11 cellular contexts compared by ENCODE assay signal in genomic region chr22:19103881-19104821, GRCh38. TPM values are rescaled to one million over a fixed set of nuclear protein-coding genes. Genes with fewer than 3 reads are reported as not detected.
DNase-seq lines count a peak whose midpoint lies in the region; ATAC-seq and TF ChIP-seq lines count a peak whose summit lies in the region.
"Had no signal": no experiment of that assay in that cellular context is flagged by ENCODE, and none has a peak within 500 bp of the region (broad histone marks: within the 10 kb centered on the region; RNA-seq: fewer than 3 reads in every experiment).

No MANE protein-coding gene starts in this region.

- H2BK120ac ChIP-seq in H9 (ENCODE audit: low read depth, low read length, poor library complexity, severe bottlenecking) = no peak overlapping the region

- no peak overlapping the region for H4K91ac ChIP-seq in H9 (ENCODE audit: insufficient read length, low read depth, low read length)

- peak; percentile 56 for DNase-seq in AG10803 (ENCODE audit: low read depth)
- DNase-seq in RWPE2 (ENCODE audit: low spot score) = peak; percentile 8
- peak; percentile 46 for DNase-seq in iris pigment epithelial cell (ENCODE audit: low read depth)
- DNase-seq in activated T-cell treated with anti-CD3 and anti-CD28 coated beads, Interleukin-2, amount 50 U/mL, for 4 hours = no peak
- DNase-seq in H9 = no peak
- DNase-seq: activated T-cell treated with anti-CD3 and anti-CD28 coated beads for 4 hours, left colon, NCI-H226, transverse colon had no signal

- H3K27me3 ChIP-seq in RWPE2 (ENCODE audit: insufficient read depth, poor library complexity, severe bottlenecking) (no peaks in the 10 kb centered on the region), H9 (ENCODE audit: insufficient read depth, low read length) (no peaks in the 10 kb centered on the region)
- H3K27me3 ChIP-seq: transverse colon had no signal

- H3K4me2 ChIP-seq in H9 (ENCODE audit: insufficient read depth, insufficient read length, low read length) = no peak overlapping the region

- H3K4me1 Mint-ChIP-seq in activated T-cell treated with anti-CD3 and anti-CD28 coated beads, Interleukin-2, amount 50 U/mL, for 4 hours (ENCODE audit: low read depth) = peaks cover 53% of the 10 kb centered on the region
- peaks cover 6% of the 10 kb centered on the region in 2 experiments; a peak in 2 of 4 replicates for H3K4me1 Mint-ChIP-seq in H9

- TF ChIP-seq CTCF in AG10803 (conservative IDR thresholded peaks at IDR 0.05; ENCODE audit: low read length) (peak; percentile 12; the same call in 1 of the 2 replicates), RWPE2 (IDR thresholded peaks at IDR 0.05; ENCODE audit: poor library complexity, severe bottlenecking) (no peak), H9 (conservative IDR thresholded peaks at IDR 0.05) (no peak)

- H3K79me2 ChIP-seq in H9 (ENCODE audit: insufficient read depth, low read length) = peaks cover 13% of the 10 kb centered on the region; the same call in 1 of the 2 replicates

- H3K4me1 ChIP-seq in RWPE2 (ENCODE audit: insufficient read depth, poor library complexity, severe bottlenecking) = peaks cover 7% of the 10 kb centered on the region
- no peaks in the 10 kb centered on the region for H3K4me1 ChIP-seq in H9 (ENCODE audit: insufficient read depth, low read length)

- H3K36me3 ChIP-seq in RWPE2 (ENCODE audit: low read depth) = peaks cover 4% of the 10 kb centered on the region; the same call in 1 of the 2 replicates
- H3K36me3 ChIP-seq: transverse colon had no signal

- peak overlapping the region in 1 of 3 experiments; percentile 33; a peak in 3 of 7 replicates for H3K27ac Mint-ChIP-seq in H9

- no peak overlapping the region for H2AFZ ChIP-seq in H9 (ENCODE audit: low read length)

- no peak overlapping the region for H2AK5ac ChIP-seq in H9 (ENCODE audit: insufficient read length, low read length)

- no peak overlapping the region for H3K56ac ChIP-seq in H9 (ENCODE audit: insufficient read length, low read depth, low read length)

- WGBS in H9 (ENCODE audit: extremely low coverage, insufficient read length, low lambda C conversion rate) = no CpG with 5 or more reads among the region's 5 CpGs

- H3K9ac ChIP-seq in H9 (ENCODE audit: extremely low read depth, insufficient read length, low read length) = no peak overlapping the region

- H2BK15ac ChIP-seq in H9 (ENCODE audit: low read depth, low read length) = no peak overlapping the region

- no peak overlapping the region for H3K27ac ChIP-seq in RWPE2 (ENCODE audit: poor library complexity, severe bottlenecking)
- H3K27ac ChIP-seq in H9 (ENCODE audit: insufficient read length, low read depth, low read length) = no peak overlapping the region

- H4K5ac ChIP-seq in H9 (ENCODE audit: insufficient read length, low read depth, low read length) = no peak overlapping the region

- H3K4ac ChIP-seq in H9 (ENCODE audit: low read depth, low read length) = no peak overlapping the region

- no peaks in the 10 kb centered on the region for H3K23me2 ChIP-seq in H9 (ENCODE audit: insufficient read length, low read depth, low read length, poor library complexity, severe bottlenecking)

- H3K4me3 Mint-ChIP-seq in activated T-cell treated with anti-CD3 and anti-CD28 coated beads, Interleukin-2, amount 50 U/mL, for 4 hours = no peak overlapping the region
- H3K4me3 Mint-ChIP-seq in H9 = no peak overlapping the region

- H4K20me1 ChIP-seq in H9 (ENCODE audit: control insufficient read depth, insufficient read depth, insufficient read length) = no peaks in the 10 kb centered on the region

- ATAC-seq in RWPE2 (ENCODE audit: low read depth) = no peak
- no peak for ATAC-seq in activated T-cell treated with anti-CD3 and anti-CD28 coated beads, Interleukin-2, amount 50 U/mL, for 4 hours
- no peak for ATAC-seq in GM19455 (IDR thresholded peaks at IDR 0.05; ENCODE audit: unreplicated experiment)
- ATAC-seq: left colon had no signal

- no peak overlapping the region for H3K14ac ChIP-seq in H9 (ENCODE audit: insufficient read depth, low read length)

- no peak overlapping the region for H3K23ac ChIP-seq in H9 (ENCODE audit: insufficient read length, low read depth, low read length)

- H3K9me3 ChIP-seq in RWPE2 (ENCODE audit: severe bottlenecking) (no peaks in the 10 kb centered on the region), H9 (ENCODE audit: control insufficient read depth, low read depth, low read length) (no peaks in the 10 kb centered on the region)
- H3K9me3 ChIP-seq: transverse colon had no signal

- peaks cover 4% of the 10 kb centered on the region for H3K79me1 ChIP-seq in H9 (ENCODE audit: insufficient read depth, low read depth, low read length, poor library complexity, severe bottlenecking)

- H2BK5ac ChIP-seq in H9 (ENCODE audit: insufficient read length, low read length) = no peak overlapping the region

- no peaks in the 10 kb centered on the region for H3K27me3 Mint-ChIP-seq in activated T-cell treated with anti-CD3 and anti-CD28 coated beads, Interleukin-2, amount 50 U/mL, for 4 hours (ENCODE audit: low read depth)
- no peaks in the 10 kb centered on the region for H3K27me3 Mint-ChIP-seq in H9 (ENCODE audit: low read depth)

- no peak overlapping the region for H3T11ph ChIP-seq in H9 (ENCODE audit: low read length)

- H4K8ac ChIP-seq in H9 (replicated peaks; ENCODE audit: insufficient read length, low read depth, low read length) = no peak overlapping the region

- H3K18ac ChIP-seq in H9 (ENCODE audit: insufficient read length, low read depth, low read length) = no peak overlapping the region

- no peaks in the 10 kb centered on the region for H3K9me3 Mint-ChIP-seq in activated T-cell treated with anti-CD3 and anti-CD28 coated beads, Interleukin-2, amount 50 U/mL, for 4 hours
- no peaks in the 10 kb centered on the region for H3K9me3 Mint-ChIP-seq in H9

- H3K36me3 Mint-ChIP-seq in activated T-cell treated with anti-CD3 and anti-CD28 coated beads, Interleukin-2, amount 50 U/mL, for 4 hours (ENCODE audit: insufficient read depth) = peaks cover 3% of the 10 kb centered on the region
- peaks cover 0 to 4% (median 4%) of the 10 kb centered on the region in 3 experiments; a peak in 2 of 7 replicates for H3K36me3 Mint-ChIP-seq in H9 (ENCODE audit: insufficient read depth in 1 of 3, low read depth in 3 of 3)

- H2BK12ac ChIP-seq in H9 (ENCODE audit: insufficient read length, low read depth, low read length) = no peak overlapping the region

- H3K4me3 ChIP-seq in AG10803 (ENCODE audit: low read length) (no peak overlapping the region), RWPE2 (ENCODE audit: severe bottlenecking) (no peak overlapping the region)
- H3K4me3 ChIP-seq: transverse colon had no signal

- H2BK20ac ChIP-seq in H9 (ENCODE audit: low read depth, low read length, poor library complexity, severe bottlenecking) = no peak overlapping the region

RNA-seq across cellular contexts. Expression of gene DGCR2, which starts 18.1 kb away (rescaled TPM):
- total RNA-seq in activated T-cell treated with anti-CD3 and anti-CD28 coated beads, Interleukin-2, amount 50 U/mL, for 4 hours = 10 to 100 TPM; 25.8 to 27.7 (median 27.0) TPM
- total RNA-seq in H9 (2021) = 47.2 and 50.7 TPM in 2 replicates

RNA-seq across cellular contexts. Expression of gene TSSK2, which starts 27.0 kb away (rescaled TPM):
- not detected for total RNA-seq in activated T-cell treated with anti-CD3 and anti-CD28 coated beads, Interleukin-2, amount 50 U/mL, for 4 hours
- not detected in 2 replicates for total RNA-seq in H9 (2021)
- total RNA-seq: HT-29, left colon, transverse colon had no signal

RNA-seq across cellular contexts. Expression of gene ESS2, which starts 40.3 kb away (rescaled TPM):
- 10 to 100 TPM; 21.8 to 22.5 (median 22.0) TPM for total RNA-seq in activated T-cell treated with anti-CD3 and anti-CD28 coated beads, Interleukin-2, amount 50 U/mL, for 4 hours
- 18.7 and 19.4 TPM in 2 replicates for total RNA-seq in H9 (2021)

RNA-seq across cellular contexts. Expression of gene GSC2, which starts 45.9 kb away (rescaled TPM):
- not detected for total RNA-seq in activated T-cell treated with anti-CD3 and anti-CD28 coated beads, Interleukin-2, amount 50 U/mL, for 4 hours
- total RNA-seq in H9 (2021) = 0.22 TPM in 2 replicates
- total RNA-seq: HT-29, left colon, transverse colon had no signal

Comparison
In these comparisons a context has a peak if more than half of its experiments do, and no peak if none do; other contexts are left out.
1. DNase-seq: peak in AG10803 (single experiment), RWPE2 (single experiment) and iris pigment epithelial cell (single experiment); none in activated T-cell treated with anti-CD3 and anti-CD28 coated beads, Interleukin-2, amount 50 U/mL, for 4 hours (single experiment) and H9 (single experiment).